ENCODE assay signal across 13 cellular contexts in genomic region chrX:20352935-20353336, GRCh38.
DNase-seq lines count a peak whose midpoint lies in the region; ATAC-seq, FAIRE-seq and TF ChIP-seq lines count a peak whose summit lies in the region.
"Had no signal": no experiment of that assay in that cellular context is flagged by ENCODE, and none has a peak within 500 bp of the region (broad histone marks: within the 10 kb centered on the region; RNA-seq: fewer than 3 reads in every experiment).

No MANE protein-coding gene starts in this region.

- H2AFZ ChIP-seq in astrocyte (ENCODE audit: low read depth, low read length) = no peak overlapping the region

- H3K9me3 ChIP-seq in astrocyte (ENCODE audit: insufficient read depth, low read depth, low read length) = no peaks in the 10 kb centered on the region
- no peaks in the 10 kb centered on the region for H3K9me3 ChIP-seq in psoas muscle
- H3K9me3 ChIP-seq: thyroid gland had no signal

- H3K36me3 Mint-ChIP-seq in astrocyte (ENCODE audit: low read depth, unreplicated experiment) = no peaks in the 10 kb centered on the region

- ATAC-seq in activated CD4-positive, CD25-positive, alpha-beta regulatory T cell treated with anti-CD3 and anti-CD28 coated beads, Interleukin-2, amount 50 U/mL, for 24 hours = peak; percentile 56 to 73
- ATAC-seq in GM19351 (IDR thresholded peaks at IDR 0.05; ENCODE audit: unreplicated experiment) (peak; percentile 85), HG02973 (IDR thresholded peaks at IDR 0.05; ENCODE audit: unreplicated experiment) (peak; percentile 84), HG02571 (IDR thresholded peaks at IDR 0.05; ENCODE audit: unreplicated experiment) (no peak), psoas muscle (no peak)

- H3K36me3 ChIP-seq in astrocyte (ENCODE audit: insufficient read depth, low read length) (no peaks in the 10 kb centered on the region), psoas muscle (ENCODE audit: insufficient read depth in 1 of 2, low read depth in 1 of 2) (no peaks in the 10 kb centered on the region)
- H3K36me3 ChIP-seq: thyroid gland had no signal

- H3K9me3 Mint-ChIP-seq in astrocyte (ENCODE audit: unreplicated experiment) = no peaks in the 10 kb centered on the region
- H3K9me3 Mint-ChIP-seq: activated naive CD4-positive, alpha-beta T cell treated with anti-CD3 and anti-CD28 coated beads for 36 hours had no signal

- no peak overlapping the region for H3K9ac ChIP-seq in astrocyte (ENCODE audit: low read length)

- no peak overlapping the region for H3K4me3 Mint-ChIP-seq in astrocyte (ENCODE audit: unreplicated experiment)
- H3K4me3 Mint-ChIP-seq: activated naive CD4-positive, alpha-beta T cell treated with anti-CD3 and anti-CD28 coated beads for 36 hours had no signal

- H4K20me1 ChIP-seq in astrocyte (ENCODE audit: insufficient read depth, low read length) = no peaks in the 10 kb centered on the region

- FAIRE-seq in astrocyte (lab: Jason Lieb, UNC) = peak; percentile 56

- H3K4me3 ChIP-seq in astrocyte (ENCODE audit: insufficient read depth, low read depth, low read length) = no peak overlapping the region
- H3K4me3 ChIP-seq in psoas muscle = no peak overlapping the region
- H3K4me3 ChIP-seq: thyroid gland had no signal

- intact Hi-C loops in psoas muscle (cut with DNase I) = no loop called here

- H3K27ac ChIP-seq in astrocyte (ENCODE audit: low read depth, low read length) = no peak overlapping the region
- no peak overlapping the region for H3K27ac ChIP-seq in psoas muscle
- H3K27ac ChIP-seq: 22Rv1, thyroid gland had no signal

- no peaks in the 10 kb centered on the region for H3K27me3 Mint-ChIP-seq in astrocyte (ENCODE audit: low read depth, unreplicated experiment)

- no peak for TF ChIP-seq CTCF in astrocyte (IDR thresholded peaks at IDR 0.05; ENCODE audit: insufficient read depth, low read depth, low read length)
- TF ChIP-seq CTCF in psoas muscle (IDR thresholded peaks at IDR 0.05) = no peak

- H3K79me2 ChIP-seq in astrocyte (ENCODE audit: insufficient read depth, low read length) = no peaks in the 10 kb centered on the region

- WGBS in psoas muscle, 3 donors = 80 to 98% (median 95%) methylated on average over 3 of the region's 3 CpGs

- H3K4me1 ChIP-seq in astrocyte (ENCODE audit: insufficient read depth, low read length) (no peaks in the 10 kb centered on the region), psoas muscle (no peaks in the 10 kb centered on the region)

- no peak for DNase-seq in activated CD4-positive, CD25-positive, alpha-beta regulatory T cell (lab: John Stamatoyannopoulos, UW)
- no peak for DNase-seq in astrocyte (ENCODE audit: low read depth)
- no peak for DNase-seq in psoas muscle
- no peak for DNase-seq in NCI-H510A treated with DMSO at 0.1 percent for 48 hours (lab: John Stamatoyannopoulos, UW)
- DNase-seq: activated CD4-positive, alpha-beta T cell treated with anti-CD3 and anti-CD28 coated beads for 4 hours; activated naive CD4-positive, alpha-beta T cell treated with anti-CD3 and anti-CD28 coated beads for 36 hours; NCI-H226; thyroid gland had no signal

- no peaks in the 10 kb centered on the region for H3K4me1 Mint-ChIP-seq in astrocyte (ENCODE audit: low read depth, unreplicated experiment)

- no peaks in the 10 kb centered on the region for H3K27me3 ChIP-seq in astrocyte (ENCODE audit: insufficient read depth, low read length)
- H3K27me3 ChIP-seq in psoas muscle (ENCODE audit: insufficient read depth in 3 of 3, low read length in 2 of 3) = no peaks in the 10 kb centered on the region
- H3K27me3 ChIP-seq: thyroid gland had no signal

- no peak overlapping the region for H3K4me2 ChIP-seq in astrocyte (ENCODE audit: low read length)

- H3K27ac Mint-ChIP-seq in astrocyte (ENCODE audit: unreplicated experiment) = no peak overlapping the region
- H3K27ac Mint-ChIP-seq: activated naive CD4-positive, alpha-beta T cell treated with anti-CD3 and anti-CD28 coated beads for 36 hours had no signal

Comparison
In these comparisons a context has a peak if more than half of its experiments do, and no peak if none do; other contexts are left out.
1. ATAC-seq: peak in activated CD4-positive, CD25-positive, alpha-beta regulatory T cell treated with anti-CD3 and anti-CD28 coated beads, Interleukin-2, amount 50 U/mL, for 24 hours (2 of 2), GM19351 (single experiment) and HG02973 (single experiment); none in HG02571 (single experiment) and psoas muscle (0 of 4).